ENCODE assay signal across 1 cellular context in genomic region chr18:65269375-65269774, GRCh38.
TF ChIP-seq lines count a peak whose summit lies in the region.

No MANE protein-coding gene starts in this region.

TF ChIP-seq in GM23338, 12 proteins besides CTCF, POLR2A, EP300 and RAD21 (continued from another document):
- TF ChIP-seq ZNF462 (CRISPR knock-in tag; IDR thresholded peaks at IDR 0.05) = no peak
